ENCODE assay signal across 14 cellular contexts in genomic region chr14:91282954-91283645, GRCh38. TPM values are rescaled to one million over a fixed set of nuclear protein-coding genes. Genes with fewer than 3 reads are reported as not detected.
DNase-seq lines count a peak whose midpoint lies in the region; TF ChIP-seq lines count a peak whose summit lies in the region.
"Had no signal": no experiment of that assay in that cellular context is flagged by ENCODE, and none has a peak within 500 bp of the region (broad histone marks: within the 10 kb centered on the region; RNA-seq: fewer than 3 reads in every experiment).

No MANE protein-coding gene starts in this region.

- H3K27ac Mint-ChIP-seq in activated CD4-positive, alpha-beta T cell treated with anti-CD3 and anti-CD28 coated beads, Interleukin-2, amount 10 ng/mL, durations not matched to agents 24 days and 14 days = peak overlapping the region; percentile 39
- peak overlapping the region; percentile 87 for H3K27ac Mint-ChIP-seq in chondrocyte (ENCODE audit: unreplicated experiment)

- H3K4me1 Mint-ChIP-seq in activated CD4-positive, alpha-beta T cell treated with anti-CD3 and anti-CD28 coated beads, Interleukin-2, amount 10 ng/mL, durations not matched to agents 24 days and 14 days = peaks cover 14% of the 10 kb centered on the region
- peaks cover 23% of the 10 kb centered on the region for H3K4me1 Mint-ChIP-seq in chondrocyte (ENCODE audit: low read depth)

- H3K4me2 ChIP-seq in OCI-LY7 (ENCODE audit: low read length) (peak overlapping the region; percentile 60), skeletal muscle satellite cell (ENCODE audit: low read length) (no peak overlapping the region)

- H3K27me3 Mint-ChIP-seq in activated CD4-positive, alpha-beta T cell treated with anti-CD3 and anti-CD28 coated beads, Interleukin-2, amount 10 ng/mL, durations not matched to agents 24 days and 14 days = no peaks in the 10 kb centered on the region
- H3K27me3 Mint-ChIP-seq in chondrocyte (ENCODE audit: low read depth) = no peaks in the 10 kb centered on the region

- no peak overlapping the region for H3K4me3 Mint-ChIP-seq in activated CD4-positive, alpha-beta T cell treated with anti-CD3 and anti-CD28 coated beads, Interleukin-2, amount 10 ng/mL, durations not matched to agents 24 days and 14 days
- H3K4me3 Mint-ChIP-seq in chondrocyte (ENCODE audit: unreplicated experiment) = no peak overlapping the region

- no peaks in the 10 kb centered on the region for H3K27me3 ChIP-seq in skeletal muscle satellite cell (ENCODE audit: control insufficient read depth, insufficient read depth, low read length)

- H3K9ac ChIP-seq in skeletal muscle satellite cell (ENCODE audit: low read depth, low read length) = peak overlapping the region; percentile 10

- POLR2A ChIA-PET in OCI-LY7 (lab: Charles Lee) = interaction anchor here (0.6 to 1.5 kb wide), 4 partner anchors 21 to 1919 kb away, joined by 3 to 6 read pairs (median 3); no protein-coding TSS in a partner anchor

- H3K36me3 ChIP-seq in OCI-LY7 (ENCODE audit: insufficient read depth, low read length) (peaks cover 100% of the 10 kb centered on the region), skeletal muscle satellite cell (ENCODE audit: insufficient read depth, low read length) (no peaks in the 10 kb centered on the region)
- H3K36me3 ChIP-seq: thoracic aorta had no signal

- no peaks in the 10 kb centered on the region for H4K20me1 ChIP-seq in OCI-LY7 (ENCODE audit: insufficient read depth, low read length)

- no peak overlapping the region for H2AFZ ChIP-seq in OCI-LY7 (ENCODE audit: low read length)

- H3K9me3 ChIP-seq in OCI-LY7 (ENCODE audit: low read length) = no peaks in the 10 kb centered on the region
- no peaks in the 10 kb centered on the region for H3K9me3 ChIP-seq in skeletal muscle satellite cell (replicated peaks; ENCODE audit: low read length)
- H3K9me3 ChIP-seq: thoracic aorta had no signal

- intact Hi-C loops in activated CD4-positive, alpha-beta T cell treated with anti-CD3 and anti-CD28 coated beads, Interleukin-2, amount 10 ng/mL, durations not matched to agents 24 days and 14 days (cut with micrococcal nuclease) = loop anchor here (10.0 kb wide), 1 partner anchor 378 kb away; no protein-coding TSS in a partner anchor
- intact Hi-C loops in OCI-LY7 (cut with micrococcal nuclease; ENCODE audit: unreplicated experiment) = loop anchor here (5.0 to 10.0 kb wide), 2 partner anchors 41 to 218 kb away; partner anchors contain the start of genes GPR68 and RPS6KA5

- H3K4me3 ChIP-seq in OCI-LY7 (ENCODE audit: low read depth, low read length, poor library complexity, severe bottlenecking) (peak overlapping the region; percentile 13), skeletal muscle satellite cell (ENCODE audit: low read length) (no peak overlapping the region)
- H3K4me3 ChIP-seq: thoracic aorta had no signal

- H3K4me1 ChIP-seq in OCI-LY7 (ENCODE audit: insufficient read depth, low read length, poor library complexity, severe bottlenecking) (peaks cover 88% of the 10 kb centered on the region), skeletal muscle satellite cell (ENCODE audit: control insufficient read depth, insufficient read depth, low read length) (peaks cover 28% of the 10 kb centered on the region)

- CTCF ChIA-PET in OCI-LY7 (lab: Charles Lee; ENCODE audit: unreplicated experiment) = interaction anchor here (1.0 kb wide), 1 partner anchor 31 kb away, joined by 4 read pairs; no protein-coding TSS in a partner anchor

- peaks cover 75% of the 10 kb centered on the region for H3K36me3 Mint-ChIP-seq in activated CD4-positive, alpha-beta T cell treated with anti-CD3 and anti-CD28 coated beads, Interleukin-2, amount 10 ng/mL, durations not matched to agents 24 days and 14 days (ENCODE audit: low read depth)
- H3K36me3 Mint-ChIP-seq in chondrocyte (ENCODE audit: low read depth) = peaks cover 2% of the 10 kb centered on the region

- H3K27ac ChIP-seq in OCI-LY7 (ENCODE audit: low read depth, low read length, poor library complexity, severe bottlenecking) = peak overlapping the region; percentile 97
- H3K27ac ChIP-seq: thoracic aorta had no signal

- no peak for DNase-seq in activated CD4-positive, alpha-beta T cell treated with anti-CD3 and anti-CD28 coated beads, Interleukin-2, amount 10 ng/mL, durations not matched to agents 24 days and 14 days
- no peak for DNase-seq in activated CD4-positive, alpha-beta T cell treated with anti-CD3 and anti-CD28 coated beads, Interleukin-2, amount 50 U/mL, for 4 hours
- DNase-seq in OCI-LY7 (ENCODE audit: low spot score) = peak; percentile 42
- DNase-seq in chondrocyte (ENCODE audit: low spot score) = no peak
- DNase-seq in NCI-H526 treated with DMSO at 0.1 percent for 48 hours (lab: John Stamatoyannopoulos, UW) = no peak
- no peak for DNase-seq in Ammon's horn (ENCODE audit: low spot score)
- no peak for DNase-seq in NCI-H128 (lab: John Stamatoyannopoulos, UW; ENCODE audit: unreplicated experiment)
- DNase-seq: amygdala, NCI-H1092, NCI-H345, nucleus accumbens, RPMI8226 had no signal

- no peak for TF ChIP-seq CTCF in OCI-LY7 (conservative IDR thresholded peaks at IDR 0.05; ENCODE audit: low read length)
- no peak for TF ChIP-seq CTCF in chondrocyte (IDR thresholded peaks at IDR 0.05)

- peaks cover 4% of the 10 kb centered on the region; the same call in 1 of the 2 replicates for H3K79me2 ChIP-seq in OCI-LY7 (ENCODE audit: insufficient read depth, low read depth, low read length)

- BruUV-seq in OCI-LY7 (replicated peaks; lab: Mats Ljungman, UMichigan) = no TSS peak

- no peaks in the 10 kb centered on the region for H3K9me3 Mint-ChIP-seq in activated CD4-positive, alpha-beta T cell treated with anti-CD3 and anti-CD28 coated beads, Interleukin-2, amount 10 ng/mL, durations not matched to agents 24 days and 14 days
- H3K9me3 Mint-ChIP-seq in chondrocyte (ENCODE audit: low read depth) = peaks cover 4% of the 10 kb centered on the region

- no peaks in the 10 kb centered on the region for H3K9me2 ChIP-seq in OCI-LY7 (ENCODE audit: insufficient read depth, low read length)

RNA-seq across cellular contexts. Expression of gene GPR68, which starts 38.6 kb away (rescaled TPM):
- 4.6 and 4.9 TPM in 2 replicates for total RNA-seq in activated CD4-positive, alpha-beta T cell treated with anti-CD3 and anti-CD28 coated beads, Interleukin-2, amount 10 ng/mL, durations not matched to agents 24 days and 14 days
- 0.13 and 0.85 TPM in 2 replicates for total RNA-seq in OCI-LY7 (2014; rRNA removed; shearing (Covaris generic))
- total RNA-seq in OCI-LY7 (2022) = 0.41 and 0.84 TPM in 2 replicates
- 0.42 to 4.1 TPM (median 0.46 TPM) in 3 replicates for total RNA-seq in chondrocyte
- total RNA-seq in skeletal muscle satellite cell (2012; rRNA removed) = 0.51 and 4.8 TPM in 2 replicates
